ENCODE assay signal across 9 cellular contexts in the genomic region with DNA sequence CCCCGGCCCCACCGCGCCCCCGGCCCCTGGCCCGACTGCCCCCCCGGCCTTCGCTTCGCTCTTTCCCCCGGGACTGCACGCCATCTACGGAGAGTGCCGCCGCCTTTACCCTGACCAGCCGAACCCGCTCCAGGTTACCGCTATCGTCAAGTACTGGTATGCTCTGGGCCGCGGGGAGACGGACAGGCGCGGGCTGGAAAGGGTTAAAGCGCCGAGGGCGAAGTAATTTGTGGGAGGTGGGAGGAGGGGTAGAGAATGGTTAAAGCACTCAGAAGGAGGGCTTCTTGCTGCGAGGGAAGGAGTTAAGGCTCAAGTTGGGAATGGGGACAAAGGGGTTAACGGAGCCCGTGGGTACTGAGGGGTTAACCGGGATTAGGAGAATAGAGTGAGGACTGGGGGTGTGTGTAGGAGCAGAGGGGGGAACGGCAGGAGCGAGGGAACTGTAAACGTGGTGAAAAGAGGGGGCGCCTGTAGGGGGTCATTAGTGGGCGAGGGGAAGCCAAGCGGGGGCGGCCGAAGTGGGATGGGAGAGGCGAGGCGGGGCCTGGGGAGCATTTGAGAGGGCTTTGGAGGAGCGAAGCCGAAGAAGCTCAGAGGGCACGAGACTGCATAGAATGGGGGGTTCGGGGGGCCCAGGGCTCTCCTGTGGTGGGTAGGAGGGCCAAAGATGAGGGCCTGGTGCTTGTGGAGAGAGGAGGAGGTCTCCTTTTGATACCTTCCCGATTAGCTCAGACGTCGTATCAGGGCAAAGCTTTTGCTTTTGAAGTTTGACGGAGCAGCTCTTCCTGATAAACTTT. TPM values are rescaled to one million over a fixed set of nuclear protein-coding genes. Genes with fewer than 3 reads are reported as not detected.
A peak's percentile ranks its signal among the peaks of the same experiment; 100 is the strongest.
DNase-seq lines count a peak whose midpoint lies in the region; ATAC-seq and TF ChIP-seq lines count a peak whose summit lies in the region.
"Had no signal": no experiment of that assay in that cellular context is flagged by ENCODE, and none has a peak within 500 bp of the region (broad histone marks: within the 10 kb centered on the region; RNA-seq: fewer than 3 reads in every experiment).

No MANE protein-coding gene starts in this region.

- H3K9me2 ChIP-seq in SK-N-SH = no peaks in the 10 kb centered on the region

- peak overlapping the region; percentile 87 for H3K4me2 ChIP-seq in SK-N-SH

- H4K20me1 ChIP-seq in SK-N-SH (ENCODE audit: insufficient read depth) = peaks cover 31% of the 10 kb centered on the region

- peak overlapping the region; percentile 80 for H3K9ac ChIP-seq in SK-N-SH

- TF ChIP-seq CTCF in SK-N-SH (IDR thresholded peaks at IDR 0.05) = no peak

- peaks cover 5% of the 10 kb centered on the region in 2 experiments for H3K36me3 ChIP-seq in SK-N-SH (replicated peaks in 1 of 2; ENCODE audit: control insufficient read depth in 1 of 2, insufficient read depth in 2 of 2, low read length in 1 of 2)

- ATAC-seq in SK-N-SH treated with all-trans-retinoic acid at 6 μM for 48 hours (no peak), GM21576 (IDR thresholded peaks at IDR 0.05; ENCODE audit: unreplicated experiment) (no peak)

- 2% methylated on average over 42 of the region's 47 CpGs for WGBS in SK-N-SH (ENCODE audit: low lambda C conversion rate)

- peak overlapping the region in 1 of 2 experiments; percentile 78; a peak in 2 of 4 replicates for H3K27ac ChIP-seq in SK-N-SH (ENCODE audit: low read depth in 2 of 2, low read length in 1 of 2)

- TF ChIP-seq RAD21 in SK-N-SH (IDR thresholded peaks at IDR 0.05; ENCODE audit: low read length) = no peak

- POLR2A ChIA-PET in SK-N-SH (lab: Yijun Ruan, JAX) = interaction anchor here (1.1 to 2.4 kb wide), 4 partner anchors 15 to 140 kb away, joined by 3 to 9 read pairs (median 5); a partner anchor contains a TSS

- H2AFZ ChIP-seq in SK-N-SH (ENCODE audit: low read depth) = peak overlapping the region; percentile 88; the same call in 1 of the 2 replicates

- peaks cover 8% of the 10 kb centered on the region for H3F3A ChIP-seq in SK-N-SH (replicated peaks; ENCODE audit: insufficient read depth)

- CTCF ChIA-PET in SK-N-SH (lab: Yijun Ruan, JAX) = interaction anchor here (0.6 to 5.7 kb wide), 31 partner anchors 8 to 335 kb away, joined by 3 to 110 read pairs (median 4); a partner anchor contains a TSS

- H3K4me3 ChIP-seq in SK-N-SH (ENCODE audit: low read depth in 2 of 2, low read length in 1 of 2) = peak overlapping the region; percentile 85 to 98

- peaks cover 8 to 15% of the 10 kb centered on the region in 2 experiments; a peak in 2 of 4 replicates for H3K4me1 ChIP-seq in SK-N-SH (ENCODE audit: control insufficient read depth in 1 of 2, insufficient read depth in 2 of 2, low read depth in 1 of 2, low read length in 1 of 2)

- H3K79me2 ChIP-seq in SK-N-SH (ENCODE audit: insufficient read depth) = peaks cover 67% of the 10 kb centered on the region

- H3K27me3 ChIP-seq in SK-N-SH (ENCODE audit: insufficient read depth) = no peaks in the 10 kb centered on the region

- TF ChIP-seq EP300 in SK-N-SH (IDR thresholded peaks at IDR 0.05; ENCODE audit: borderline replicate concordance in 1 of 2, low read depth in 1 of 2, low read length in 1 of 2) = no peak

- DNase-seq in SK-N-SH (peak; percentile 44), UCSD-AML1 (lab: John Stamatoyannopoulos, UW; ENCODE audit: unreplicated experiment) (peak; percentile 35), dermis blood vessel endothelial cell (peak; percentile 45), lung microvascular endothelial cell (ENCODE audit: low read depth in 2 of 2) (peak; percentile 20 to 44), HK-2 (ENCODE audit: unreplicated experiment) (no peak)
- DNase-seq in stimulated activated naive CD4-positive, alpha-beta T cell (lab: John Stamatoyannopoulos, UW) = peak in 4 of 6 experiments; percentile 20 to 36 (median 27)

- H3K9me3 ChIP-seq in SK-N-SH = no peaks in the 10 kb centered on the region

TF ChIP-seq in SK-N-SH, 30 proteins besides CTCF, POLR2A, EP300 and RAD21 (continues in another document):
- TF ChIP-seq, protein P1, sequence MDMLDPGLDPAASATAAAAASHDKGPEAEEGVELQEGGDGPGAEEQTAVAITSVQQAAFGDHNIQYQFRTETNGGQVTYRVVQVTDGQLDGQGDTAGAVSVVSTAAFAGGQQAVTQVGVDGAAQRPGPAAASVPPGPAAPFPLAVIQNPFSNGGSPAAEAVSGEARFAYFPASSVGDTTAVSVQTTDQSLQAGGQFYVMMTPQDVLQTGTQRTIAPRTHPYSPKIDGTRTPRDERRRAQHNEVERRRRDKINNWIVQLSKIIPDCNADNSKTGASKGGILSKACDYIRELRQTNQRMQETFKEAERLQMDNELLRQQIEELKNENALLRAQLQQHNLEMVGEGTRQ (IDR thresholded peaks at IDR 0.05; ENCODE audit: borderline replicate concordance, low read depth, low read length) = no peak
- TF ChIP-seq TCF12 (IDR thresholded peaks at IDR 0.05) (no peak), RFX5 (IDR thresholded peaks at IDR 0.05; ENCODE audit: low read length) (no peak), MXI1 (IDR thresholded peaks at IDR 0.05; ENCODE audit: low read depth, low read length) (0 out of 2 replicates have a peak, but pooled peaks have one; percentile 53), NRF1 (IDR thresholded peaks at IDR 0.05; ENCODE audit: low read depth, low read length) (no peak), SIN3A (IDR thresholded peaks at IDR 0.05; ENCODE audit: borderline replicate concordance, low read depth, low read length) (no peak)
- TF ChIP-seq, protein P2, sequence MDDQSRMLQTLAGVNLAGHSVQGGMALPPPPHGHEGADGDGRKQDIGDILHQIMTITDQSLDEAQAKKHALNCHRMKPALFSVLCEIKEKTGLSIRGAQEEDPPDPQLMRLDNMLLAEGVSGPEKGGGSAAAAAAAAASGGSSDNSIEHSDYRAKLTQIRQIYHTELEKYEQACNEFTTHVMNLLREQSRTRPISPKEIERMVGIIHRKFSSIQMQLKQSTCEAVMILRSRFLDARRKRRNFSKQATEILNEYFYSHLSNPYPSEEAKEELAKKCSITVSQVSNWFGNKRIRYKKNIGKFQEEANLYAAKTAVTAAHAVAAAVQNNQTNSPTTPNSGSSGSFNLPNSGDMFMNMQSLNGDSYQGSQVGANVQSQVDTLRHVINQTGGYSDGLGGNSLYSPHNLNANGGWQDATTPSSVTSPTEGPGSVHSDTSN (IDR thresholded peaks at IDR 0.05) = no peak
- TF ChIP-seq, protein P3, sequence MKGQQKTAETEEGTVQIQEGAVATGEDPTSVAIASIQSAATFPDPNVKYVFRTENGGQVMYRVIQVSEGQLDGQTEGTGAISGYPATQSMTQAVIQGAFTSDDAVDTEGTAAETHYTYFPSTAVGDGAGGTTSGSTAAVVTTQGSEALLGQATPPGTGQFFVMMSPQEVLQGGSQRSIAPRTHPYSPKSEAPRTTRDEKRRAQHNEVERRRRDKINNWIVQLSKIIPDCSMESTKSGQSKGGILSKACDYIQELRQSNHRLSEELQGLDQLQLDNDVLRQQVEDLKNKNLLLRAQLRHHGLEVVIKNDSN (IDR thresholded peaks at IDR 0.05; ENCODE audit: borderline replicate concordance, low read depth) = no peak

TF ChIP-seq in SK-N-SH treated with all-trans-retinoic acid at 6 μM for 48 hours, 23 proteins besides CTCF, POLR2A, EP300 and RAD21 (continues in another document):
- no peak for TF ChIP-seq ZFP30 (CRISPR knock-in tag; IDR thresholded peaks at IDR 0.05)
- TF ChIP-seq TOX (CRISPR knock-in tag; IDR thresholded peaks at IDR 0.05; ENCODE audit: borderline replicate concordance) = no peak
- TF ChIP-seq, protein P4, sequence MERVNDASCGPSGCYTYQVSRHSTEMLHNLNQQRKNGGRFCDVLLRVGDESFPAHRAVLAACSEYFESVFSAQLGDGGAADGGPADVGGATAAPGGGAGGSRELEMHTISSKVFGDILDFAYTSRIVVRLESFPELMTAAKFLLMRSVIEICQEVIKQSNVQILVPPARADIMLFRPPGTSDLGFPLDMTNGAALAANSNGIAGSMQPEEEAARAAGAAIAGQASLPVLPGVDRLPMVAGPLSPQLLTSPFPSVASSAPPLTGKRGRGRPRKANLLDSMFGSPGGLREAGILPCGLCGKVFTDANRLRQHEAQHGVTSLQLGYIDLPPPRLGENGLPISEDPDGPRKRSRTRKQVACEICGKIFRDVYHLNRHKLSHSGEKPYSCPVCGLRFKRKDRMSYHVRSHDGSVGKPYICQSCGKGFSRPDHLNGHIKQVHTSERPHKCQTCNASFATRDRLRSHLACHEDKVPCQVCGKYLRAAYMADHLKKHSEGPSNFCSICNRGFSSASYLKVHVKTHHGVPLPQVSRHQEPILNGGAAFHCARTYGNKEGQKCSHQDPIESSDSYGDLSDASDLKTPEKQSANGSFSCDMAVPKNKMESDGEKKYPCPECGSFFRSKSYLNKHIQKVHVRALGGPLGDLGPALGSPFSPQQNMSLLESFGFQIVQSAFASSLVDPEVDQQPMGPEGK (CRISPR knock-in tag; IDR thresholded peaks at IDR 0.05; ENCODE audit: borderline replicate concordance) = no peak
- no peak for TF ChIP-seq PPARA (CRISPR knock-in tag; IDR thresholded peaks at IDR 0.05; ENCODE audit: borderline replicate concordance)
- TF ChIP-seq ZNF565 (CRISPR knock-in tag; conservative IDR thresholded peaks at IDR 0.05; ENCODE audit: low read depth) = no peak
- no peak for TF ChIP-seq RARB (CRISPR knock-in tag; IDR thresholded peaks at IDR 0.05)
- TF ChIP-seq, protein P5, sequence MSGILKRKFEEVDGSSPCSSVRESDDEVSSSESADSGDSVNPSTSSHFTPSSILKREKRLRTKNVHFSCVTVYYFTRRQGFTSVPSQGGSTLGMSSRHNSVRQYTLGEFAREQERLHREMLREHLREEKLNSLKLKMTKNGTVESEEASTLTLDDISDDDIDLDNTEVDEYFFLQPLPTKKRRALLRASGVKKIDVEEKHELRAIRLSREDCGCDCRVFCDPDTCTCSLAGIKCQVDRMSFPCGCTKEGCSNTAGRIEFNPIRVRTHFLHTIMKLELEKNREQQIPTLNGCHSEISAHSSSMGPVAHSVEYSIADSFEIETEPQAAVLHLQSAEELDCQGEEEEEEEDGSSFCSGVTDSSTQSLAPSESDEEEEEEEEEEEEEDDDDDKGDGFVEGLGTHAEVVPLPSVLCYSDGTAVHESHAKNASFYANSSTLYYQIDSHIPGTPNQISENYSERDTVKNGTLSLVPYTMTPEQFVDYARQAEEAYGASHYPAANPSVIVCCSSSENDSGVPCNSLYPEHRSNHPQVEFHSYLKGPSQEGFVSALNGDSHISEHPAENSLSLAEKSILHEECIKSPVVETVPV (CRISPR knock-in tag; IDR thresholded peaks at IDR 0.05) = no peak

RNA-seq across cellular contexts. Expression of a gene that starts 0.6 kb away (rescaled TPM):
- polyA plus RNA-seq in SK-N-SH (2012; rRNA removed) = 4.6 and 5.7 TPM in 2 replicates
- 3.7 and 5.7 TPM in 2 replicates for polyA plus RNA-seq in SK-N-SH (2012; cell fraction: cytosol; rRNA removed)
- 6.2 and 8.9 TPM in 2 replicates for polyA plus RNA-seq in SK-N-SH (2012; cell fraction: nucleus; rRNA removed)
- total RNA-seq in dermis blood vessel endothelial cell (3.1 and 9.7 TPM in 2 replicates), lung microvascular endothelial cell (3.0 and 3.1 TPM in 2 replicates)

RNA-seq across cellular contexts. Expression of a gene that starts 1.9 kb away (rescaled TPM):
- polyA plus RNA-seq in SK-N-SH (2012; rRNA removed) = 106 and 117 TPM in 2 replicates
- polyA plus RNA-seq in SK-N-SH (2012; cell fraction: cytosol; rRNA removed) = 75.0 and 94.7 TPM in 2 replicates
- polyA plus RNA-seq in SK-N-SH (2012; cell fraction: nucleus; rRNA removed) = 108 and 123 TPM in 2 replicates
- total RNA-seq in dermis blood vessel endothelial cell (154 and 244 TPM in 2 replicates), lung microvascular endothelial cell (141 and 159 TPM in 2 replicates)

RNA-seq across cellular contexts. Expression of a gene that starts 53.0 kb away (rescaled TPM):
- polyA plus RNA-seq in SK-N-SH (2012; rRNA removed) = 0.05 and 0.07 TPM in 2 replicates
- polyA plus RNA-seq in SK-N-SH (2012; cell fraction: cytosol; rRNA removed) = 0.03 and 0.07 TPM in 2 replicates
- 0.08 and 0.19 TPM in 2 replicates for polyA plus RNA-seq in SK-N-SH (2012; cell fraction: nucleus; rRNA removed)
- total RNA-seq in dermis blood vessel endothelial cell (0.05 TPM in 1 of 2 replicates, not detected in the other), lung microvascular endothelial cell (0.22 TPM in 1 of 2 replicates, not detected in the other)
- total RNA-seq: glomerular endothelial cell had no signal
